Comparison of ENCODE assay signal across 26 cellular contexts in genomic region chr12:126558219-126558618, GRCh38.
"Had no signal": no experiment of that assay in that cellular context is flagged by ENCODE, and none has a peak within 500 bp of the region (broad histone marks: within the 10 kb centered on the region; RNA-seq: fewer than 3 reads in every experiment).

No MANE protein-coding gene starts in this region.

- H3K9me3 Mint-ChIP-seq: stimulated activated naive CD8-positive, alpha-beta T cell treated with anti-CD3 and anti-CD28 coated beads, Interleukin-15, amount 100 ng/mL, for 72 hours had no signal

- H3K27ac Mint-ChIP-seq: mesothelial cell of epicardium; naive B cell; natural killer cell treated with Interleukin-12 subunit alpha and Interleukin-12 subunit beta and Interleukin-15 and Interleukin-18, amount 100 ng/mL, for 72 hours; stimulated activated naive CD8-positive, alpha-beta T cell treated with anti-CD3 and anti-CD28 coated beads, Interleukin-15, amount 100 ng/mL, for 72 hours had no signal

- ATAC-seq: esophagus mucosa; foreskin keratinocyte; gastroesophageal sphincter; heart right ventricle; left cardiac atrium; left lung; mucosa of descending colon; natural killer cell treated with Interleukin-12 subunit alpha and Interleukin-12 subunit beta and Interleukin-15 and Interleukin-18, amount 100 ng/mL, for 72 hours; sciatic nerve; stimulated activated naive CD8-positive, alpha-beta T cell treated with anti-CD3 and anti-CD28 coated beads, Interleukin-15, amount 100 ng/mL, for 72 hours; upper lobe of right lung had no signal

- DNase-seq: dorsolateral prefrontal cortex; effector CD4-positive, alpha-beta T cell; foreskin keratinocyte; glutamatergic neuron; heart right ventricle; hippocampal formation; left cardiac atrium; left lung; mesenchymal stem cell; mucosa of descending colon; naive B cell; stimulated activated CD4-positive, alpha-beta T cell treated with anti-CD3 and anti-CD28 coated beads, Interleukin-12 subunit alpha, Interleukin-12 subunit beta, amount 100 ng/mL, for 4 hours; stimulated activated CD4-positive, alpha-beta T cell treated with anti-CD3 and anti-CD28 coated beads, Interleukin-1b, Interleukin-23, amount 100 ng/mL, for 48 hours; stimulated activated CD4-positive, alpha-beta T cell treated with anti-CD3 and anti-CD28 coated beads, Interleukin-4, amount 100 ng/mL, for 1 hour; stimulated activated CD8-positive, alpha-beta memory T cell treated with anti-CD3 and anti-CD28 coated beads, Interleukin-4, amount 100 ng/mL, for 48 hours; stimulated activated naive CD4-positive, alpha-beta T cell; stimulated activated naive CD8-positive, alpha-beta T cell treated with anti-CD3 and anti-CD28 coated beads, Interleukin-15, amount 100 ng/mL, for 72 hours; transverse colon; upper lobe of right lung; uterus had no signal

- H3K36me3 Mint-ChIP-seq: mesothelial cell of epicardium; naive B cell; natural killer cell treated with Interleukin-12 subunit alpha and Interleukin-12 subunit beta and Interleukin-15 and Interleukin-18, amount 100 ng/mL, for 72 hours had no signal

- H3K4me1 Mint-ChIP-seq: mesothelial cell of epicardium; naive B cell; stimulated activated naive CD8-positive, alpha-beta T cell treated with anti-CD3 and anti-CD28 coated beads, Interleukin-15, amount 100 ng/mL, for 72 hours had no signal

- H3K27me3 Mint-ChIP-seq: naive B cell; natural killer cell treated with Interleukin-12 subunit alpha and Interleukin-12 subunit beta and Interleukin-15 and Interleukin-18, amount 100 ng/mL, for 72 hours; stimulated activated naive CD8-positive, alpha-beta T cell treated with anti-CD3 and anti-CD28 coated beads, Interleukin-15, amount 100 ng/mL, for 72 hours had no signal

- H3K4me3 Mint-ChIP-seq: mesothelial cell of epicardium; naive B cell; natural killer cell treated with Interleukin-12 subunit alpha and Interleukin-12 subunit beta and Interleukin-15 and Interleukin-18, amount 100 ng/mL, for 72 hours; neural crest cell; stimulated activated naive CD8-positive, alpha-beta T cell treated with anti-CD3 and anti-CD28 coated beads, Interleukin-15, amount 100 ng/mL, for 72 hours had no signal
